In genomic region chr21:25500598-25500997, GRCh38 we compare ENCODE assay signal across 16 cellular contexts.
"Had no signal": no experiment of that assay in that cellular context is flagged by ENCODE, and none has a peak within 500 bp of the region (broad histone marks: within the 10 kb centered on the region; RNA-seq: fewer than 3 reads in every experiment).

No MANE protein-coding gene starts in this region.

- H3K27ac Mint-ChIP-seq: brain, natural killer cell had no signal

- H3K4me3 Mint-ChIP-seq: brain, natural killer cell had no signal

- ATAC-seq: heart left ventricle, left cardiac atrium, natural killer cell, sciatic nerve, SK-N-SH treated with all-trans-retinoic acid at 6 μM for 48 hours, upper lobe of right lung had no signal

- H3K4me1 Mint-ChIP-seq: brain had no signal

- DNase-seq: activated CD4-positive, alpha-beta T cell treated with anti-CD3 and anti-CD28 coated beads, Interleukin-2, amount 50 U/mL, for 4 hours; activated CD4-positive, CD25-positive, alpha-beta regulatory T cell treated with anti-CD3 and anti-CD28 coated beads, Interleukin-2, amount 50 U/mL, for 72 hours; activated gamma-delta T cell treated with Interleukin-2 at 50 U/mL for 16 hours; anterior cingulate cortex; heart left ventricle; islet precursor cell; left cardiac atrium; midbrain; natural killer cell; small intestine; stimulated activated CD4-positive, alpha-beta T cell treated with anti-CD3 and anti-CD28 coated beads, Interleukin-2, amount 100 ng/mL, for 24 hours; stimulated activated naive CD4-positive, alpha-beta T cell; upper lobe of right lung had no signal

- H3K36me3 Mint-ChIP-seq: natural killer cell had no signal
